ENCODE assay signal across 22 cellular contexts in genomic region chr21:28823464-28823863, GRCh38.
DNase-seq lines count a peak whose midpoint lies in the region; ATAC-seq and TF ChIP-seq lines count a peak whose summit lies in the region.
"Had no signal": no experiment of that assay in that cellular context is flagged by ENCODE, and none has a peak within 500 bp of the region (broad histone marks: within the 10 kb centered on the region; RNA-seq: fewer than 3 reads in every experiment).

No MANE protein-coding gene starts in this region.

- 94% methylated on average over 2 of the region's 2 CpGs for WGBS in SK-N-SH (ENCODE audit: low lambda C conversion rate)
- 77 to 83% methylated on average over 2 of the region's 2 CpGs for WGBS in esophagus squamous epithelium, 2 donors

- H3K9me2 ChIP-seq in SK-N-SH: no peaks in the 10 kb centered on the region

- no peaks in the 10 kb centered on the region for H3K36me3 Mint-ChIP-seq in progenitor cell of endocrine pancreas (ENCODE audit: insufficient read depth)
- H3K36me3 Mint-ChIP-seq in stimulated activated memory B cell treated with anti-CD40 and anti-IgM and Interleukin-4, amounts not matched to agents 10 μg/mL and 1 μg/mL and 100 μg/mL, for 72 hours: no peaks in the 10 kb centered on the region

- H3K4me2 ChIP-seq in SK-N-SH: peak overlapping the region; percentile 23; the same call in 1 of the 2 replicates

- TF ChIP-seq RAD21 in SK-N-SH (IDR thresholded peaks at IDR 0.05; ENCODE audit: low read length): no peak

- no peak for DNase-seq in SK-N-SH
- DNase-seq in esophagus squamous epithelium (lab: John Stamatoyannopoulos, UW): no peak
- DNase-seq in progenitor cell of endocrine pancreas (ENCODE audit: low spot score, unreplicated experiment): no peak
- DNase-seq in upper lobe of right lung: no peak
- DNase-seq: activated CD4-positive, alpha-beta T cell treated with anti-CD3 and anti-CD28 coated beads, Interleukin-2, amount 50 U/mL, for 4 hours; activated gamma-delta T cell; CD8-positive, alpha-beta T cell; erythroblast; GDM1; GOT3; KBM-7; midbrain; NCI-H187; NCI-H345; SJCRH30; stimulated activated CD4-positive, alpha-beta T cell treated with anti-CD3 and anti-CD28 coated beads, Interleukin-12 subunit alpha, Interleukin-12 subunit beta, amount 100 ng/mL, for 4 hours had no signal

- peak overlapping the region; percentile 76 for H3K27ac Mint-ChIP-seq in progenitor cell of endocrine pancreas
- H3K27ac Mint-ChIP-seq in stimulated activated memory B cell treated with anti-CD40 and anti-IgM and Interleukin-4, amounts not matched to agents 10 μg/mL and 1 μg/mL and 100 μg/mL, for 72 hours: no peak overlapping the region
- H3K27ac Mint-ChIP-seq: CD8-positive, alpha-beta T cell; T-helper 1 cell treated with Interleukin-12 subunit alpha and Interleukin-12 subunit beta and Interleukin-4 antibody, amounts not matched to agents 30 μg/mL and 1 μg/mL, for 36 hours had no signal

- no peaks in the 10 kb centered on the region for H3K9me3 Mint-ChIP-seq in progenitor cell of endocrine pancreas (ENCODE audit: low read depth)
- no peaks in the 10 kb centered on the region for H3K9me3 Mint-ChIP-seq in stimulated activated memory B cell treated with anti-CD40 and anti-IgM and Interleukin-4, amounts not matched to agents 10 μg/mL and 1 μg/mL and 100 μg/mL, for 72 hours
- H3K9me3 Mint-ChIP-seq: CD8-positive, alpha-beta T cell; neural crest cell; T-helper 1 cell treated with Interleukin-12 subunit alpha and Interleukin-12 subunit beta and Interleukin-4 antibody, amounts not matched to agents 30 μg/mL and 1 μg/mL, for 36 hours had no signal

- no peaks in the 10 kb centered on the region for H3K9me3 ChIP-seq in SK-N-SH
- H3K9me3 ChIP-seq in esophagus squamous epithelium: no peaks in the 10 kb centered on the region
- H3K9me3 ChIP-seq in upper lobe of right lung: no peaks in the 10 kb centered on the region
- H3K9me3 ChIP-seq: SJCRH30 had no signal

- no peak for TF ChIP-seq CTCF in SK-N-SH (IDR thresholded peaks at IDR 0.05)
- no peak for TF ChIP-seq CTCF in esophagus squamous epithelium (IDR thresholded peaks at IDR 0.05)
- no peak for TF ChIP-seq CTCF in progenitor cell of endocrine pancreas (IDR thresholded peaks at IDR 0.05; ENCODE audit: unreplicated experiment)
- TF ChIP-seq CTCF in upper lobe of right lung (IDR thresholded peaks at IDR 0.05): no peak

- no peak overlapping the region for H3K9ac ChIP-seq in SK-N-SH

- CTCF ChIA-PET in SK-N-SH (lab: Yijun Ruan, JAX): interaction anchor here (0.9 to 1.3 kb wide), 2 partner anchors 34 to 78 kb away, joined by 3 to 6 read pairs; no protein-coding TSS in a partner anchor

- peaks cover 6% of the 10 kb centered on the region for H3K27me3 Mint-ChIP-seq in progenitor cell of endocrine pancreas
- peaks cover 17% of the 10 kb centered on the region for H3K27me3 Mint-ChIP-seq in stimulated activated memory B cell treated with anti-CD40 and anti-IgM and Interleukin-4, amounts not matched to agents 10 μg/mL and 1 μg/mL and 100 μg/mL, for 72 hours

- no peaks in the 10 kb centered on the region for H3K79me2 ChIP-seq in SK-N-SH (ENCODE audit: insufficient read depth)

- ATAC-seq in upper lobe of right lung (no peak), HG02759 (IDR thresholded peaks at IDR 0.05; ENCODE audit: unreplicated experiment) (no peak), GM21526 (IDR thresholded peaks at IDR 0.05; ENCODE audit: low FRiP score, unreplicated experiment) (no peak)
- ATAC-seq in stimulated activated memory B cell treated with anti-CD40 and anti-IgM and Interleukin-4, amounts not matched to agents 10 μg/mL and 1 μg/mL and 100 μg/mL, for 72 hours: no peak
- ATAC-seq: CD8-positive, alpha-beta T cell had no signal

- POLR2A ChIA-PET in SK-N-SH (lab: Yijun Ruan, JAX): no interaction called here

- H3F3A ChIP-seq in SK-N-SH (replicated peaks; ENCODE audit: insufficient read depth): peaks cover 32% of the 10 kb centered on the region

- H4K20me1 ChIP-seq in SK-N-SH (ENCODE audit: insufficient read depth): no peaks in the 10 kb centered on the region

- TF ChIP-seq EP300 in SK-N-SH (IDR thresholded peaks at IDR 0.05; ENCODE audit: borderline replicate concordance in 1 of 2, low read depth in 1 of 2, low read length in 1 of 2): no peak

- intact Hi-C loops in esophagus squamous epithelium (cut with DNase I): no loop called here
- intact Hi-C loops in upper lobe of right lung (cut with DNase I): no loop called here

- no peak overlapping the region for H3K4me3 ChIP-seq in SK-N-SH (ENCODE audit: low read depth in 2 of 2, low read length in 1 of 2)
- no peak overlapping the region for H3K4me3 ChIP-seq in esophagus squamous epithelium
- H3K4me3 ChIP-seq in upper lobe of right lung: no peak overlapping the region
- H3K4me3 ChIP-seq: cardiac muscle cell, SJCRH30 had no signal

- peaks cover 13% of the 10 kb centered on the region for H3K4me1 Mint-ChIP-seq in progenitor cell of endocrine pancreas (ENCODE audit: low read depth)
- no peaks in the 10 kb centered on the region for H3K4me1 Mint-ChIP-seq in stimulated activated memory B cell treated with anti-CD40 and anti-IgM and Interleukin-4, amounts not matched to agents 10 μg/mL and 1 μg/mL and 100 μg/mL, for 72 hours
- H3K4me1 Mint-ChIP-seq: neural crest cell had no signal

- no peak overlapping the region for H2AFZ ChIP-seq in SK-N-SH (ENCODE audit: low read depth)

- peaks cover 26% of the 10 kb centered on the region in 2 experiments for H3K4me1 ChIP-seq in SK-N-SH (ENCODE audit: control insufficient read depth in 1 of 2, insufficient read depth in 2 of 2, low read depth in 1 of 2, low read length in 1 of 2)
- H3K4me1 ChIP-seq in esophagus squamous epithelium: peaks cover 0 to 30% (median 0%) of the 10 kb centered on the region in 3 donors
- H3K4me1 ChIP-seq in upper lobe of right lung: peaks cover 11% of the 10 kb centered on the region
- H3K4me1 ChIP-seq: SJCRH30 had no signal

- no peak overlapping the region for H3K4me3 Mint-ChIP-seq in progenitor cell of endocrine pancreas (ENCODE audit: low read depth)
- H3K4me3 Mint-ChIP-seq in stimulated activated memory B cell treated with anti-CD40 and anti-IgM and Interleukin-4, amounts not matched to agents 10 μg/mL and 1 μg/mL and 100 μg/mL, for 72 hours: no peak overlapping the region
- H3K4me3 Mint-ChIP-seq: CD8-positive, alpha-beta T cell; neural crest cell; T-helper 1 cell treated with Interleukin-12 subunit alpha and Interleukin-12 subunit beta and Interleukin-4 antibody, amounts not matched to agents 30 μg/mL and 1 μg/mL, for 36 hours had no signal

- H3K36me3 ChIP-seq in SK-N-SH (replicated peaks in 1 of 2; ENCODE audit: control insufficient read depth in 1 of 2, insufficient read depth in 2 of 2, low read length in 1 of 2) (no peaks in the 10 kb centered on the region), esophagus squamous epithelium (no peaks in the 10 kb centered on the region), upper lobe of right lung (no peaks in the 10 kb centered on the region)
- H3K36me3 ChIP-seq: cardiac muscle cell, SJCRH30 had no signal

- H3K27me3 ChIP-seq in SK-N-SH (ENCODE audit: insufficient read depth): no peaks in the 10 kb centered on the region
- H3K27me3 ChIP-seq in esophagus squamous epithelium: no peaks in the 10 kb centered on the region
- no peaks in the 10 kb centered on the region for H3K27me3 ChIP-seq in upper lobe of right lung
- H3K27me3 ChIP-seq: cardiac muscle cell had no signal

- H3K27ac ChIP-seq in SK-N-SH (ENCODE audit: low read depth in 2 of 2, low read length in 1 of 2) (peak overlapping the region; percentile 84 to 93), esophagus squamous epithelium (peak overlapping the region; percentile 16 to 85 (median 76)), upper lobe of right lung (peak overlapping the region; percentile 65)
- H3K27ac ChIP-seq: SJCRH30 had no signal

- TF ChIP-seq POLR2A in esophagus squamous epithelium (IDR thresholded peaks at IDR 0.05): no peak

TF ChIP-seq in SK-N-SH, 30 proteins besides CTCF, POLR2A, EP300 and RAD21 (continues in another document):
- no peak for TF ChIP-seq FOXJ3 (CRISPR knock-in tag; IDR thresholded peaks at IDR 0.05)
- TF ChIP-seq POLR2AphosphoS5 (IDR thresholded peaks at IDR 0.05; ENCODE audit: low read depth, low read length): no peak
- no peak for TF ChIP-seq USF1 (IDR thresholded peaks at IDR 0.05; ENCODE audit: borderline replicate concordance, low read depth)
- TF ChIP-seq RXRA (IDR thresholded peaks at IDR 0.05; ENCODE audit: borderline replicate concordance, low read depth): no peak
- no peak for TF ChIP-seq CHD2 (IDR thresholded peaks at IDR 0.05; ENCODE audit: low read length, partially characterized antibody)
- no peak for TF ChIP-seq SMC3 (IDR thresholded peaks at IDR 0.05; ENCODE audit: low read depth, low read length)
- TF ChIP-seq GATA2 (CRISPR knock-in tag; IDR thresholded peaks at IDR 0.05): no peak
- TF ChIP-seq REST (IDR thresholded peaks at IDR 0.05; ENCODE audit: low read depth, low read length): no peak
